In the genomic region with DNA sequence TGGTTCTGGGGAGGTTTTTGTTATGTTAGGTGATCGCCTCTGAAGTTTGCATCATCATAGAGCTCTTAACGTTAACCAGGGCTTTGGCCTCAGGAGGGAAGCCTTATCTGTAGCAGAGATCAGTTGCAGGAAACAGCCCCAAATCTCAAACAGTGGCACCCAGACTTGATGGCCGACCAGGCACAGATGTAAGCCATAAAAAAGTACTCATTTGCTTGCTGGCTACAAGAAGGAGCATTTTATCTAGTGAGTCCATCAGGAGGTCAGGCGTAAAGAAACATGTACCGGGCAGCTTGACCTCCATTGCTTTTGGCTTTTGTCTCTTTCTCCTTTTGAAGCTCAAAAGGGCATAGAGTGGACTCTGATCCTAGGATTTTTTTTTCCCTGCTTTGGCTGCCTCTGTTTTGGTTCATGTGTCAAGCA, we compare ENCODE assay signal across 2 cellular contexts.
TF ChIP-seq lines count a peak whose summit lies in the region.

No MANE protein-coding gene starts in this region.

TF ChIP-seq in SK-N-SH, 30 proteins besides CTCF, POLR2A, EP300 and RAD21 (continued from another document):
- TF ChIP-seq, protein P1, sequence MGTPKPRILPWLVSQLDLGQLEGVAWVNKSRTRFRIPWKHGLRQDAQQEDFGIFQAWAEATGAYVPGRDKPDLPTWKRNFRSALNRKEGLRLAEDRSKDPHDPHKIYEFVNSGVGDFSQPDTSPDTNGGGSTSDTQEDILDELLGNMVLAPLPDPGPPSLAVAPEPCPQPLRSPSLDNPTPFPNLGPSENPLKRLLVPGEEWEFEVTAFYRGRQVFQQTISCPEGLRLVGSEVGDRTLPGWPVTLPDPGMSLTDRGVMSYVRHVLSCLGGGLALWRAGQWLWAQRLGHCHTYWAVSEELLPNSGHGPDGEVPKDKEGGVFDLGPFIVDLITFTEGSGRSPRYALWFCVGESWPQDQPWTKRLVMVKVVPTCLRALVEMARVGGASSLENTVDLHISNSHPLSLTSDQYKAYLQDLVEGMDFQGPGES (IDR thresholded peaks at IDR 0.05; ENCODE audit: low read depth, low read length): no peak
- TF ChIP-seq SMC3 (IDR thresholded peaks at IDR 0.05; ENCODE audit: low read depth, low read length) (no peak), FOSL2 (IDR thresholded peaks at IDR 0.05; ENCODE audit: borderline replicate concordance, low read depth) (no peak), YY1 (IDR thresholded peaks at IDR 0.05; ENCODE audit: low read depth) (no peak), RFX5 (IDR thresholded peaks at IDR 0.05; ENCODE audit: low read length) (no peak), TCF12 (IDR thresholded peaks at IDR 0.05) (no peak), NFIC (IDR thresholded peaks at IDR 0.05; ENCODE audit: borderline replicate concordance) (no peak), MEF2A (IDR thresholded peaks at IDR 0.05; ENCODE audit: borderline replicate concordance, low read depth) (no peak), GATA2 (CRISPR knock-in tag; IDR thresholded peaks at IDR 0.05) (no peak), FOXJ3 (CRISPR knock-in tag; IDR thresholded peaks at IDR 0.05) (no peak)

TF ChIP-seq in SK-N-SH treated with all-trans-retinoic acid at 6 μM for 48 hours, 23 proteins besides CTCF, POLR2A, EP300 and RAD21 (continued from another document):
- TF ChIP-seq, protein P2, sequence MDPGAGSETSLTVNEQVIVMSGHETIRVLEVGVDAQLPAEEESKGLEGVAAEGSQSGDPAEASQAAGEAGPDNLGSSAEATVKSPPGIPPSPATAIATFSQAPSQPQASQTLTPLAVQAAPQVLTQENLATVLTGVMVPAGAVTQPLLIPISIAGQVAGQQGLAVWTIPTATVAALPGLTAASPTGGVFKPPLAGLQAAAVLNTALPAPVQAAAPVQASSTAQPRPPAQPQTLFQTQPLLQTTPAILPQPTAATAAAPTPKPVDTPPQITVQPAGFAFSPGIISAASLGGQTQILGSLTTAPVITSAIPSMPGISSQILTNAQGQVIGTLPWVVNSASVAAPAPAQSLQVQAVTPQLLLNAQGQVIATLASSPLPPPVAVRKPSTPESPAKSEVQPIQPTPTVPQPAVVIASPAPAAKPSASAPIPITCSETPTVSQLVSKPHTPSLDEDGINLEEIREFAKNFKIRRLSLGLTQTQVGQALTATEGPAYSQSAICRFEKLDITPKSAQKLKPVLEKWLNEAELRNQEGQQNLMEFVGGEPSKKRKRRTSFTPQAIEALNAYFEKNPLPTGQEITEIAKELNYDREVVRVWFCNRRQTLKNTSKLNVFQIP (CRISPR knock-in tag; IDR thresholded peaks at IDR 0.05; ENCODE audit: borderline replicate concordance, low read depth): no peak
- TF ChIP-seq ISL1 (CRISPR knock-in tag; IDR thresholded peaks at IDR 0.05) (no peak), TCF4 (CRISPR knock-in tag; IDR thresholded peaks at IDR 0.05; ENCODE audit: borderline replicate concordance) (no peak), OSR1 (CRISPR knock-in tag; IDR thresholded peaks at IDR 0.05) (no peak)
